ENCODE assay signal across 1 cellular context in the genomic region with DNA sequence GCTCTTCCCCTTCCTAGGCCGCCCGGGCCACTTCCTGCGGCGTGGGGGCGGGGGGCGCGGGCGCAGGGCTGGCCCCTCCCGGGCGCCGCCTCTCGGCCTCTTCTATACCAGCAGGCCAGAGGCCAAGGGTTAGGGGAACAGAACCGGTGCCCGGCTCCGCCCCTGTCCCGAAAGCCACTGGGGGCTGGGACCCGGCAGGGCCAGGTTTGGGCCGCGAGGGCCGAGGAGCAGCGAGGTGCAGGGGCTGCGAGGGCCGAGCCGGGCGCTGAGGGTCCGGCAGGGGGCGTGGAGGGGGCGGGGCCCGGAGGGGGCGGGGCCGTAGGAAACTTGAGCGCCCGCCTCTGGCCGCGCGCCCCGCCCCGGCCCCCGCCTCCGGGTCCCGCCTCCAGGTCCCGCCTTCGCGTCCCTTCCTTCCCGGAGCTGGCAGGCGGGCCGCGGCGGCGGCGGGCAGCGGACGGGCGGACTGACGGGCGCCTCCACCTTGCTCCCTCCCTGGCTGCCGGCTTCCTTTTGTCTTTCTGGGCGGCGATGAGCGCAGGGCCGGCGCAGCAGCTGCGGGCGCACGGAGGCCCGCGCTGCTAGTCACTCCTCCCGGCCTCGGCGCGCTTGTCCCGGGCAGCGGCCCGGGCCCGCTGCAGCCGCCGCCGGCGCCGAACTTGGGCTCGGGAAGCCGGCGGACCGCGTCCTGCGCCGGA.
TF ChIP-seq lines count a peak whose summit lies in the region.

A gene (plus strand): TSS at position 426 of the 695 bp plus-strand sequence. CDS start 116,854 bp downstream, outside the sequence.

TF ChIP-seq in K562, 482 proteins besides CTCF, POLR2A, EP300 and RAD21 (continued from another document):
- TF ChIP-seq ZNF408 (CRISPR knock-in tag; IDR thresholded peaks at IDR 0.05; ENCODE audit: low read depth) (no peak), ZZZ3 (IDR thresholded peaks at IDR 0.05) (no peak), NR2C1 (IDR thresholded peaks at IDR 0.05) (peak; percentile 57; the same call in 1 of the 2 replicates), NR2C1 (tag; IDR thresholded peaks at IDR 0.05) (peak; percentile 74), ETV1 (tag; conservative IDR thresholded peaks at IDR 0.05; ENCODE audit: low read depth) (no peak), TFAM (CRISPR knock-in tag; conservative IDR thresholded peaks at IDR 0.05) (no peak), TAL1 (IDR thresholded peaks at IDR 0.05) (no peak), ZNF717 (CRISPR knock-in tag; IDR thresholded peaks at IDR 0.05) (no peak), ZNF586 (CRISPR knock-in tag; conservative IDR thresholded peaks at IDR 0.05) (no peak), RBM15 (IDR thresholded peaks at IDR 0.05; ENCODE audit: insufficient read depth, low read length) (no peak), CTBP1 (IDR thresholded peaks at IDR 0.05; ENCODE audit: borderline replicate concordance) (peak; percentile 73), SMAD3 (CRISPR knock-in tag; conservative IDR thresholded peaks at IDR 0.05) (no peak), LARP7 (IDR thresholded peaks at IDR 0.05) (no peak), SETDB1 (IDR thresholded peaks at IDR 0.05; ENCODE audit: low read length) (no peak), ZNF436 (CRISPR knock-in tag; IDR thresholded peaks at IDR 0.05) (no peak), YY1 (IDR thresholded peaks at IDR 0.05; ENCODE audit: borderline replicate concordance in 1 of 3, control insufficient read depth in 1 of 3, extremely low read depth in 1 of 3, insufficient read depth in 3 of 3, insufficient read length in 1 of 3, insufficient replicate concordance in 2 of 3, low read depth in 1 of 3, low read length in 2 of 3) (peak in 2 of 3 experiments; percentile 21 to 56), ZNF143 (CRISPR knock-in tag; IDR thresholded peaks at IDR 0.05) (no peak), ZNF696 (CRISPR knock-in tag; conservative IDR thresholded peaks at IDR 0.05) (no peak), ZBTB17 (CRISPR knock-in tag; IDR thresholded peaks at IDR 0.05) (no peak), BRCA1 (IDR thresholded peaks at IDR 0.05) (no peak), BRCA1 (CRISPR knock-in tag; IDR thresholded peaks at IDR 0.05) (no peak), SRSF7 (optimal IDR thresholded peaks at IDR 0.05; ENCODE audit: low read depth, low read length) (no peak), ZC3H8 (IDR thresholded peaks at IDR 0.05) (no peak), ZNF778 (CRISPR knock-in tag; IDR thresholded peaks at IDR 0.05) (no peak), SNIP1 (IDR thresholded peaks at IDR 0.05; ENCODE audit: low read depth) (no peak), ARHGAP35 (IDR thresholded peaks at IDR 0.05; ENCODE audit: partially characterized antibody) (no peak), EWSR1 (IDR thresholded peaks at IDR 0.05; ENCODE audit: borderline replicate concordance, low read depth, partially characterized antibody) (no peak), ZNF3 (CRISPR knock-in tag; IDR thresholded peaks at IDR 0.05) (no peak)
- TF ChIP-seq, protein P1, sequence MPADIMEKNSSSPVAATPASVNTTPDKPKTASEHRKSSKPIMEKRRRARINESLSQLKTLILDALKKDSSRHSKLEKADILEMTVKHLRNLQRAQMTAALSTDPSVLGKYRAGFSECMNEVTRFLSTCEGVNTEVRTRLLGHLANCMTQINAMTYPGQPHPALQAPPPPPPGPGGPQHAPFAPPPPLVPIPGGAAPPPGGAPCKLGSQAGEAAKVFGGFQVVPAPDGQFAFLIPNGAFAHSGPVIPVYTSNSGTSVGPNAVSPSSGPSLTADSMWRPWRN (IDR thresholded peaks at IDR 0.05; ENCODE audit: low read depth), result no peak
- TF ChIP-seq, protein P2, sequence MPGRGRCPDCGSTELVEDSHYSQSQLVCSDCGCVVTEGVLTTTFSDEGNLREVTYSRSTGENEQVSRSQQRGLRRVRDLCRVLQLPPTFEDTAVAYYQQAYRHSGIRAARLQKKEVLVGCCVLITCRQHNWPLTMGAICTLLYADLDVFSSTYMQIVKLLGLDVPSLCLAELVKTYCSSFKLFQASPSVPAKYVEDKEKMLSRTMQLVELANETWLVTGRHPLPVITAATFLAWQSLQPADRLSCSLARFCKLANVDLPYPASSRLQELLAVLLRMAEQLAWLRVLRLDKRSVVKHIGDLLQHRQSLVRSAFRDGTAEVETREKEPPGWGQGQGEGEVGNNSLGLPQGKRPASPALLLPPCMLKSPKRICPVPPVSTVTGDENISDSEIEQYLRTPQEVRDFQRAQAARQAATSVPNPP (IDR thresholded peaks at IDR 0.05; ENCODE audit: borderline replicate concordance, insufficient read depth, insufficient read length), result no peak
- TF ChIP-seq, protein P3, sequence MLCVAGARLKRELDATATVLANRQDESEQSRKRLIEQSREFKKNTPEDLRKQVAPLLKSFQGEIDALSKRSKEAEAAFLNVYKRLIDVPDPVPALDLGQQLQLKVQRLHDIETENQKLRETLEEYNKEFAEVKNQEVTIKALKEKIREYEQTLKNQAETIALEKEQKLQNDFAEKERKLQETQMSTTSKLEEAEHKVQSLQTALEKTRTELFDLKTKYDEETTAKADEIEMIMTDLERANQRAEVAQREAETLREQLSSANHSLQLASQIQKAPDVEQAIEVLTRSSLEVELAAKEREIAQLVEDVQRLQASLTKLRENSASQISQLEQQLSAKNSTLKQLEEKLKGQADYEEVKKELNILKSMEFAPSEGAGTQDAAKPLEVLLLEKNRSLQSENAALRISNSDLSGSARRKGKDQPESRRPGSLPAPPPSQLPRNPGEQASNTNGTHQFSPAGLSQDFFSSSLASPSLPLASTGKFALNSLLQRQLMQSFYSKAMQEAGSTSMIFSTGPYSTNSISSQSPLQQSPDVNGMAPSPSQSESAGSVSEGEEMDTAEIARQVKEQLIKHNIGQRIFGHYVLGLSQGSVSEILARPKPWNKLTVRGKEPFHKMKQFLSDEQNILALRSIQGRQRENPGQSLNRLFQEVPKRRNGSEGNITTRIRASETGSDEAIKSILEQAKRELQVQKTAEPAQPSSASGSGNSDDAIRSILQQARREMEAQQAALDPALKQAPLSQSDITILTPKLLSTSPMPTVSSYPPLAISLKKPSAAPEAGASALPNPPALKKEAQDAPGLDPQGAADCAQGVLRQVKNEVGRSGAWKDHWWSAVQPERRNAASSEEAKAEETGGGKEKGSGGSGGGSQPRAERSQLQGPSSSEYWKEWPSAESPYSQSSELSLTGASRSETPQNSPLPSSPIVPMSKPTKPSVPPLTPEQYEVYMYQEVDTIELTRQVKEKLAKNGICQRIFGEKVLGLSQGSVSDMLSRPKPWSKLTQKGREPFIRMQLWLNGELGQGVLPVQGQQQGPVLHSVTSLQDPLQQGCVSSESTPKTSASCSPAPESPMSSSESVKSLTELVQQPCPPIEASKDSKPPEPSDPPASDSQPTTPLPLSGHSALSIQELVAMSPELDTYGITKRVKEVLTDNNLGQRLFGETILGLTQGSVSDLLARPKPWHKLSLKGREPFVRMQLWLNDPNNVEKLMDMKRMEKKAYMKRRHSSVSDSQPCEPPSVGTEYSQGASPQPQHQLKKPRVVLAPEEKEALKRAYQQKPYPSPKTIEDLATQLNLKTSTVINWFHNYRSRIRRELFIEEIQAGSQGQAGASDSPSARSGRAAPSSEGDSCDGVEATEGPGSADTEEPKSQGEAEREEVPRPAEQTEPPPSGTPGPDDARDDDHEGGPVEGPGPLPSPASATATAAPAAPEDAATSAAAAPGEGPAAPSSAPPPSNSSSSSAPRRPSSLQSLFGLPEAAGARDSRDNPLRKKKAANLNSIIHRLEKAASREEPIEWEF (CRISPR knock-in tag; IDR thresholded peaks at IDR 0.05), result no peak
- TF ChIP-seq, protein P4, sequence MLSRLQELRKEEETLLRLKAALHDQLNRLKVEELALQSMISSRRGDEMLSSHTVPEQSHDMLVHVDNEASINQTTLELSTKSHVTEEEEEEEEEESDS (CRISPR knock-in tag; IDR thresholded peaks at IDR 0.05), result no peak
- TF ChIP-seq, protein P5, sequence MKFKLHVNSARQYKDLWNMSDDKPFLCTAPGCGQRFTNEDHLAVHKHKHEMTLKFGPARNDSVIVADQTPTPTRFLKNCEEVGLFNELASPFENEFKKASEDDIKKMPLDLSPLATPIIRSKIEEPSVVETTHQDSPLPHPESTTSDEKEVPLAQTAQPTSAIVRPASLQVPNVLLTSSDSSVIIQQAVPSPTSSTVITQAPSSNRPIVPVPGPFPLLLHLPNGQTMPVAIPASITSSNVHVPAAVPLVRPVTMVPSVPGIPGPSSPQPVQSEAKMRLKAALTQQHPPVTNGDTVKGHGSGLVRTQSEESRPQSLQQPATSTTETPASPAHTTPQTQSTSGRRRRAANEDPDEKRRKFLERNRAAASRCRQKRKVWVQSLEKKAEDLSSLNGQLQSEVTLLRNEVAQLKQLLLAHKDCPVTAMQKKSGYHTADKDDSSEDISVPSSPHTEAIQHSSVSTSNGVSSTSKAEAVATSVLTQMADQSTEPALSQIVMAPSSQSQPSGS (CRISPR knock-in tag; IDR thresholded peaks at IDR 0.05), result no peak
- TF ChIP-seq, protein P6, sequence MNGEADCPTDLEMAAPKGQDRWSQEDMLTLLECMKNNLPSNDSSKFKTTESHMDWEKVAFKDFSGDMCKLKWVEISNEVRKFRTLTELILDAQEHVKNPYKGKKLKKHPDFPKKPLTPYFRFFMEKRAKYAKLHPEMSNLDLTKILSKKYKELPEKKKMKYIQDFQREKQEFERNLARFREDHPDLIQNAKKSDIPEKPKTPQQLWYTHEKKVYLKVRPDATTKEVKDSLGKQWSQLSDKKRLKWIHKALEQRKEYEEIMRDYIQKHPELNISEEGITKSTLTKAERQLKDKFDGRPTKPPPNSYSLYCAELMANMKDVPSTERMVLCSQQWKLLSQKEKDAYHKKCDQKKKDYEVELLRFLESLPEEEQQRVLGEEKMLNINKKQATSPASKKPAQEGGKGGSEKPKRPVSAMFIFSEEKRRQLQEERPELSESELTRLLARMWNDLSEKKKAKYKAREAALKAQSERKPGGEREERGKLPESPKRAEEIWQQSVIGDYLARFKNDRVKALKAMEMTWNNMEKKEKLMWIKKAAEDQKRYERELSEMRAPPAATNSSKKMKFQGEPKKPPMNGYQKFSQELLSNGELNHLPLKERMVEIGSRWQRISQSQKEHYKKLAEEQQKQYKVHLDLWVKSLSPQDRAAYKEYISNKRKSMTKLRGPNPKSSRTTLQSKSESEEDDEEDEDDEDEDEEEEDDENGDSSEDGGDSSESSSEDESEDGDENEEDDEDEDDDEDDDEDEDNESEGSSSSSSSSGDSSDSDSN (IDR thresholded peaks at IDR 0.05; ENCODE audit: borderline replicate concordance in 1 of 2, low read depth in 2 of 2, low read length in 2 of 2), result peak; percentile 73 to 88; a peak in 2 of 4 replicates
- TF ChIP-seq, protein P7, sequence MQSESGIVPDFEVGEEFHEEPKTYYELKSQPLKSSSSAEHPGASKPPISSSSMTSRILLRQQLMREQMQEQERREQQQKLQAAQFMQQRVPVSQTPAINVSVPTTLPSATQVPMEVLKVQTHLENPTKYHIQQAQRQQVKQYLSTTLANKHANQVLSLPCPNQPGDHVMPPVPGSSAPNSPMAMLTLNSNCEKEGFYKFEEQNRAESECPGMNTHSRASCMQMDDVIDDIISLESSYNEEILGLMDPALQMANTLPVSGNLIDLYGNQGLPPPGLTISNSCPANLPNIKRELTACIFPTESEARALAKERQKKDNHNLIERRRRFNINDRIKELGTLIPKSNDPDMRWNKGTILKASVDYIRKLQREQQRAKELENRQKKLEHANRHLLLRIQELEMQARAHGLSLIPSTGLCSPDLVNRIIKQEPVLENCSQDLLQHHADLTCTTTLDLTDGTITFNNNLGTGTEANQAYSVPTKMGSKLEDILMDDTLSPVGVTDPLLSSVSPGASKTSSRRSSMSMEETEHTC (IDR thresholded peaks at IDR 0.05), result no peak
- TF ChIP-seq, protein P8, sequence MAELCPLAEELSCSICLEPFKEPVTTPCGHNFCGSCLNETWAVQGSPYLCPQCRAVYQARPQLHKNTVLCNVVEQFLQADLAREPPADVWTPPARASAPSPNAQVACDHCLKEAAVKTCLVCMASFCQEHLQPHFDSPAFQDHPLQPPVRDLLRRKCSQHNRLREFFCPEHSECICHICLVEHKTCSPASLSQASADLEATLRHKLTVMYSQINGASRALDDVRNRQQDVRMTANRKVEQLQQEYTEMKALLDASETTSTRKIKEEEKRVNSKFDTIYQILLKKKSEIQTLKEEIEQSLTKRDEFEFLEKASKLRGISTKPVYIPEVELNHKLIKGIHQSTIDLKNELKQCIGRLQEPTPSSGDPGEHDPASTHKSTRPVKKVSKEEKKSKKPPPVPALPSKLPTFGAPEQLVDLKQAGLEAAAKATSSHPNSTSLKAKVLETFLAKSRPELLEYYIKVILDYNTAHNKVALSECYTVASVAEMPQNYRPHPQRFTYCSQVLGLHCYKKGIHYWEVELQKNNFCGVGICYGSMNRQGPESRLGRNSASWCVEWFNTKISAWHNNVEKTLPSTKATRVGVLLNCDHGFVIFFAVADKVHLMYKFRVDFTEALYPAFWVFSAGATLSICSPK (IDR thresholded peaks at IDR 0.05; ENCODE audit: borderline replicate concordance), result no peak
